In the genomic region with DNA sequence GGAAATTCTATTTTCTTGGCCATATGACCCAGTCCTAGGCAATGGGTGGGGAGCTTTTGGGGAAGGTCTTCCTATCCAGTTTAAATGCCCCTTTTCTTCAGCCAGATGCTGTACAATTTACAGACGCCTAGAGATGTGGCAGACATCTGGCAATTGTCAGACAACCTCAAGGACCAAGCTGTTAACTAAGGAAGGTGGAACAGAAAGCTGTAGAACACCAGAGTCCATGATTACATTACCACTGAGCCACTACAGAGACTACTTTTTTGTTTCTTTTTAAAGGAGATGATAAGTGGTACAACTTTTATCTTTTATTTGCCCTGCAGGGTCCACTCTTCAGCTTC, we compare ENCODE assay signal across 18 cellular contexts. TPM values are rescaled to one million over a fixed set of nuclear protein-coding genes. Genes with fewer than 3 reads are reported as not detected.
A peak's percentile ranks its signal among the peaks of the same experiment; 100 is the strongest.
DNase-seq lines count a peak whose midpoint lies in the region; ATAC-seq and TF ChIP-seq lines count a peak whose summit lies in the region.
"Had no signal": no experiment of that assay in that cellular context is flagged by ENCODE, and none has a peak within 500 bp of the region (broad histone marks: within the 10 kb centered on the region; RNA-seq: fewer than 3 reads in every experiment).

No MANE protein-coding gene starts in this region.

- no peaks in the 10 kb centered on the region for H3K9me3 ChIP-seq in AG04450 (ENCODE audit: control insufficient read depth, insufficient read depth, low read length)
- no peaks in the 10 kb centered on the region for H3K9me3 ChIP-seq in CD8-positive, alpha-beta memory T cell (ENCODE audit: low read length)
- H3K9me3 ChIP-seq in gastrocnemius medialis, result no peaks in the 10 kb centered on the region
- H3K9me3 ChIP-seq in body of pancreas, result no peaks in the 10 kb centered on the region

- intact Hi-C loops in dendritic cell treated with granulocyte-macrophage colony-stimulating factor and Interleukin-4, amounts not matched to agents 40 ng/mL and 50 ng/mL, for 4 days (cut with micrococcal nuclease), result no loop called here
- intact Hi-C loops in gastrocnemius medialis (cut with DNase I; ENCODE audit: low total_unique reads) (loop anchor here (2.0 to 5.0 kb wide), 2 partner anchors 33 to 119 kb away; no protein-coding TSS in a partner anchor), body of pancreas (cut with DNase I) (no loop called here)

- POLR2A ChIA-PET in AG04450 (lab: Yijun Ruan, JAX), result no interaction called here
- POLR2A ChIA-PET in CD8-positive, alpha-beta memory T cell (lab: Charles Lee), result interaction anchor here (1.4 kb wide), 1 partner anchor 26 kb away, joined by 4 read pairs; no protein-coding TSS in a partner anchor

- no peak overlapping the region for H3K4me3 ChIP-seq in AG04450 (ENCODE audit: low read depth, low read length)
- no peak overlapping the region for H3K4me3 ChIP-seq in CD8-positive, alpha-beta memory T cell (ENCODE audit: low read length)
- no peak overlapping the region for H3K4me3 ChIP-seq in gastrocnemius medialis
- H3K4me3 ChIP-seq in body of pancreas, result no peak overlapping the region
- H3K4me3 ChIP-seq: GM12878, neural progenitor cell, PC-9 had no signal

- H3K4me1 Mint-ChIP-seq in CD8-positive, alpha-beta memory T cell, result peaks cover 11 to 19% (median 12%) of the 10 kb centered on the region in 3 donors
- peaks cover 45% of the 10 kb centered on the region for H3K4me1 Mint-ChIP-seq in dendritic cell treated with granulocyte-macrophage colony-stimulating factor and Interleukin-4, amounts not matched to agents 40 ng/mL and 50 ng/mL, for 4 days (ENCODE audit: low read depth)
- H3K4me1 Mint-ChIP-seq in progenitor cell of endocrine pancreas (ENCODE audit: low read depth), result peaks cover 7% of the 10 kb centered on the region

- peaks cover 14% of the 10 kb centered on the region for H3K36me3 ChIP-seq in CD8-positive, alpha-beta memory T cell (ENCODE audit: insufficient read depth, low read length)
- H3K36me3 ChIP-seq in gastrocnemius medialis (peaks cover 0 to 33% of the 10 kb centered on the region in 2 donors), body of pancreas (replicated peaks in 1 of 2; ENCODE audit: insufficient read depth in 1 of 2, low read depth in 2 of 2) (peaks cover 0 to 2% of the 10 kb centered on the region in 2 donors)
- H3K36me3 ChIP-seq: neural progenitor cell had no signal

- no peak for ATAC-seq in gastrocnemius medialis
- ATAC-seq in body of pancreas, result no peak
- ATAC-seq: GM12878; left lobe of liver; stimulated activated naive CD8-positive, alpha-beta T cell treated with anti-CD3 and anti-CD28 coated beads, Interleukin-15, Interleukin-2, amounts not matched to agents 100 U/mL and 50 U/mL, for 24 hours had no signal

- no peaks in the 10 kb centered on the region for H3K9me3 Mint-ChIP-seq in CD8-positive, alpha-beta memory T cell
- no peaks in the 10 kb centered on the region for H3K9me3 Mint-ChIP-seq in dendritic cell treated with granulocyte-macrophage colony-stimulating factor and Interleukin-4, amounts not matched to agents 40 ng/mL and 50 ng/mL, for 4 days
- no peaks in the 10 kb centered on the region for H3K9me3 Mint-ChIP-seq in progenitor cell of endocrine pancreas (ENCODE audit: low read depth)
- H3K9me3 Mint-ChIP-seq: CD4-positive, alpha-beta memory T cell; HFFc6; neural progenitor cell had no signal

- H3K27me3 ChIP-seq in AG04450 (ENCODE audit: control insufficient read depth, insufficient read depth, low read length), result no peaks in the 10 kb centered on the region
- H3K27me3 ChIP-seq in CD8-positive, alpha-beta memory T cell (ENCODE audit: insufficient read depth, low read length, poor library complexity, severe bottlenecking), result no peaks in the 10 kb centered on the region
- H3K27me3 ChIP-seq in gastrocnemius medialis, result no peaks in the 10 kb centered on the region
- H3K27me3 ChIP-seq in body of pancreas, result no peaks in the 10 kb centered on the region
- H3K27me3 ChIP-seq: neural progenitor cell had no signal

- H3K27ac ChIP-seq in AG04450 (ENCODE audit: low read depth, low read length) (peak overlapping the region; percentile 31), gastrocnemius medialis (peak overlapping the region; percentile 97 to 100 (median 98)), body of pancreas (no peak overlapping the region)
- no peak overlapping the region for H3K27ac ChIP-seq in CD8-positive, alpha-beta memory T cell (ENCODE audit: low read depth, low read length)
- H3K27ac ChIP-seq: neural progenitor cell, PC-9 had no signal

- H3K4me3 Mint-ChIP-seq in CD8-positive, alpha-beta memory T cell, result no peak overlapping the region
- no peak overlapping the region for H3K4me3 Mint-ChIP-seq in dendritic cell treated with granulocyte-macrophage colony-stimulating factor and Interleukin-4, amounts not matched to agents 40 ng/mL and 50 ng/mL, for 4 days
- no peak overlapping the region for H3K4me3 Mint-ChIP-seq in progenitor cell of endocrine pancreas (ENCODE audit: low read depth)
- H3K4me3 Mint-ChIP-seq: CD4-positive, alpha-beta memory T cell; HFFc6; neural progenitor cell had no signal

- H3K27me3 Mint-ChIP-seq in CD8-positive, alpha-beta memory T cell, result no peaks in the 10 kb centered on the region
- H3K27me3 Mint-ChIP-seq in dendritic cell treated with granulocyte-macrophage colony-stimulating factor and Interleukin-4, amounts not matched to agents 40 ng/mL and 50 ng/mL, for 4 days, result no peaks in the 10 kb centered on the region
- H3K27me3 Mint-ChIP-seq in progenitor cell of endocrine pancreas, result no peaks in the 10 kb centered on the region
- H3K27me3 Mint-ChIP-seq: CD4-positive, alpha-beta memory T cell had no signal

- DNase-seq in AG04450 (ENCODE audit: low read depth, low spot score) (no peak), gastrocnemius medialis (no peak), progenitor cell of endocrine pancreas (ENCODE audit: low spot score, unreplicated experiment) (no peak), SHP77 treated with DMSO at 0.1 percent for 48 hours (lab: John Stamatoyannopoulos, UW) (no peak), body of pancreas (no peak)
- DNase-seq in CD8-positive, alpha-beta memory T cell, result no peak
- DNase-seq: activated CD4-positive, CD25-positive, alpha-beta regulatory T cell treated with anti-CD3 and anti-CD28 coated beads, Interleukin-2, amount 50 U/mL, for 72 hours; CD4-positive, alpha-beta memory T cell; HFFc6; hippocampal formation; Karpas-422; NCI-H146; PC-9; stimulated activated naive CD8-positive, alpha-beta T cell treated with anti-CD3 and anti-CD28 coated beads, Interleukin-15, Interleukin-2, amounts not matched to agents 100 U/mL and 50 U/mL, for 24 hours had no signal

- H3K36me3 Mint-ChIP-seq in CD8-positive, alpha-beta memory T cell, result peaks cover 0 to 66% (median 13%) of the 10 kb centered on the region in 3 donors
- H3K36me3 Mint-ChIP-seq in dendritic cell treated with granulocyte-macrophage colony-stimulating factor and Interleukin-4, amounts not matched to agents 40 ng/mL and 50 ng/mL, for 4 days (ENCODE audit: low read depth), result peaks cover 65% of the 10 kb centered on the region
- H3K36me3 Mint-ChIP-seq in progenitor cell of endocrine pancreas (ENCODE audit: insufficient read depth), result peaks cover 4% of the 10 kb centered on the region

- H3K4me1 ChIP-seq in CD8-positive, alpha-beta memory T cell (ENCODE audit: insufficient read depth, low read length), result no peaks in the 10 kb centered on the region
- peaks cover 77 to 82% of the 10 kb centered on the region in 2 donors for H3K4me1 ChIP-seq in gastrocnemius medialis
- no peaks in the 10 kb centered on the region for H3K4me1 ChIP-seq in body of pancreas

- CTCF ChIA-PET in AG04450 (lab: Charles Lee), result interaction anchor here (1.8 kb wide), 2 partner anchors 27 to 135 kb away, joined by 11 read pairs; no protein-coding TSS in a partner anchor
- CTCF ChIA-PET in CD8-positive, alpha-beta memory T cell (lab: Charles Lee), result interaction anchor here (1.2 to 1.7 kb wide), 3 partner anchors 13 to 135 kb away, joined by 3 to 7 read pairs (median 4); no protein-coding TSS in a partner anchor

- TF ChIP-seq CTCF in AG04450 (IDR thresholded peaks at IDR 0.05; ENCODE audit: low read depth, low read length) (no peak), gastrocnemius medialis (IDR thresholded peaks at IDR 0.05 in 4 of 5, conservative IDR thresholded peaks at IDR 0.05 in 1 of 5) (no peak), progenitor cell of endocrine pancreas (IDR thresholded peaks at IDR 0.05; ENCODE audit: unreplicated experiment) (no peak), body of pancreas (IDR thresholded peaks at IDR 0.05) (no peak)

- no peak for TF ChIP-seq POLR2A in gastrocnemius medialis (IDR thresholded peaks at IDR 0.05)
- no peak for TF ChIP-seq POLR2A in body of pancreas (IDR thresholded peaks at IDR 0.05)

- peak overlapping the region in 5 of 8 donors; percentile 47 to 70 (median 51) for H3K27ac Mint-ChIP-seq in CD8-positive, alpha-beta memory T cell
- H3K27ac Mint-ChIP-seq in dendritic cell treated with granulocyte-macrophage colony-stimulating factor and Interleukin-4, amounts not matched to agents 40 ng/mL and 50 ng/mL, for 4 days, result peak overlapping the region; percentile 17
- no peak overlapping the region for H3K27ac Mint-ChIP-seq in progenitor cell of endocrine pancreas
- H3K27ac Mint-ChIP-seq: HFFc6, neural progenitor cell had no signal

- 62 to 83% methylated on average over 1 of the region's 1 CpG for WGBS in body of pancreas, 2 donors

- in situ Hi-C loops in gastrocnemius medialis (cut with MboI; ENCODE audit: low sequenced_read_pairs in 4 of 4), result loop anchor here (10.0 kb wide), 4 partner anchors 71 to 131 kb away; no protein-coding TSS in a partner anchor

RNA-seq across cellular contexts. Expression of gene CORO6, which starts 21.1 kb away (rescaled TPM):
- 8.8 and 9.3 TPM in 2 replicates for polyA plus RNA-seq in AG04450 (2011; rRNA removed)
- polyA minus RNA-seq in AG04450 (2011; rRNA and poly(A)+ RNA removed), result 19.3 and 21.6 TPM in 2 replicates
- total RNA-seq in CD8-positive, alpha-beta memory T cell, result 1 to 10 TPM; 2.5 to 2.9 TPM
- 0.17 TPM for polyA plus RNA-seq in CD8-positive, alpha-beta memory T cell
- 100 to 1,000 TPM; 409 to 694 (median 563) TPM for total RNA-seq in gastrocnemius medialis
- total RNA-seq in progenitor cell of endocrine pancreas, result 0.27 TPM in 1 of 2 replicates, not detected in the other
- total RNA-seq in body of pancreas, result 1 to 10 TPM; 2.3 to 5.6 TPM
- polyA plus RNA-seq: CD4-positive, alpha-beta memory T cell had no signal

RNA-seq across cellular contexts. Expression of gene ANKRD13B, which starts 50.9 kb away (rescaled TPM):
- polyA plus RNA-seq in AG04450 (2011; rRNA removed), result 2.5 and 2.7 TPM in 2 replicates
- polyA minus RNA-seq in AG04450 (2011; rRNA and poly(A)+ RNA removed), result 3.8 and 3.9 TPM in 2 replicates
- 10 to 100 TPM; 20.8 to 21.8 TPM for total RNA-seq in CD8-positive, alpha-beta memory T cell
- polyA plus RNA-seq in CD8-positive, alpha-beta memory T cell, result 0.35 TPM
- total RNA-seq in gastrocnemius medialis, result 10 to 100 TPM in 1 of 4 donors, 1 to 10 TPM in 3; 8.2 to 11.5 (median 9.2) TPM
- 22.8 and 27.5 TPM in 2 replicates for total RNA-seq in progenitor cell of endocrine pancreas
- total RNA-seq in body of pancreas, result 1 to 10 TPM; 4.3 to 8.0 TPM
- polyA plus RNA-seq: CD4-positive, alpha-beta memory T cell had no signal

RNA-seq across cellular contexts. Expression of gene GIT1, which starts 54.3 kb away (rescaled TPM):
- polyA plus RNA-seq in AG04450 (2011; rRNA removed), result 20.7 and 24.5 TPM in 2 replicates
- polyA minus RNA-seq in AG04450 (2011; rRNA and poly(A)+ RNA removed), result 36.5 and 44.0 TPM in 2 replicates
- total RNA-seq in CD8-positive, alpha-beta memory T cell, result 10 to 100 TPM; 69.7 to 69.8 TPM
- 25.7 TPM for polyA plus RNA-seq in CD8-positive, alpha-beta memory T cell
- total RNA-seq in gastrocnemius medialis, result 10 to 100 TPM; 30.2 to 62.2 (median 41.1) TPM
- total RNA-seq in progenitor cell of endocrine pancreas, result 51.6 and 54.9 TPM in 2 replicates
- total RNA-seq in body of pancreas, result 10 to 100 TPM; 26.7 to 34.3 TPM

Comparison
In these comparisons a context has a peak if more than half of its experiments do, and no peak if none do; other contexts are left out.
1. H3K27ac ChIP-seq: peak in AG04450 (single experiment) and gastrocnemius medialis (4 of 4); none in CD8-positive, alpha-beta memory T cell (single experiment) and body of pancreas (0 of 4).
2. RNA of gene CORO6, which starts 21.1 kb away (total RNA-seq): 409 to 694 TPM in gastrocnemius medialis; 2.3 to 5.6 TPM in body of pancreas, 2.5 to 2.9 TPM in CD8-positive, alpha-beta memory T cell and 0.27 TPM in progenitor cell of endocrine pancreas; every median in the first group is over 10 times any median in the second.